1 cellular context compared by ENCODE assay signal in genomic region chr6:30721198-30722024, GRCh38.
A peak's percentile ranks its signal among the peaks of the same experiment; 100 is the strongest.
TF ChIP-seq lines count a peak whose summit lies in the region.

No MANE protein-coding gene starts in this region.

TF ChIP-seq in GM23338, 12 proteins besides CTCF, POLR2A, EP300 and RAD21 (continued from another document):
- no peak for TF ChIP-seq STAT1 (IDR thresholded peaks at IDR 0.05; ENCODE audit: unreplicated experiment)
- peak; percentile 56 for TF ChIP-seq CREB1 (CRISPR knock-in tag; IDR thresholded peaks at IDR 0.05; ENCODE audit: low read depth)
- TF ChIP-seq ZNF331 (CRISPR knock-in tag; IDR thresholded peaks at IDR 0.05; ENCODE audit: low read depth), result no peak
- no peak for TF ChIP-seq NANOG (IDR thresholded peaks at IDR 0.05; ENCODE audit: borderline replicate concordance)
- TF ChIP-seq ETS1 (IDR thresholded peaks at IDR 0.05), result no peak
- no peak for TF ChIP-seq ZNF114 (CRISPR knock-in tag; IDR thresholded peaks at IDR 0.05)
- TF ChIP-seq EZH2 (IDR thresholded peaks at IDR 0.05; ENCODE audit: low read depth, unreplicated experiment), result no peak
TF ChIP-seq in GM23338: peak in this region for 2.
